ENCODE assay signal across 8 cellular contexts in the genomic region with DNA sequence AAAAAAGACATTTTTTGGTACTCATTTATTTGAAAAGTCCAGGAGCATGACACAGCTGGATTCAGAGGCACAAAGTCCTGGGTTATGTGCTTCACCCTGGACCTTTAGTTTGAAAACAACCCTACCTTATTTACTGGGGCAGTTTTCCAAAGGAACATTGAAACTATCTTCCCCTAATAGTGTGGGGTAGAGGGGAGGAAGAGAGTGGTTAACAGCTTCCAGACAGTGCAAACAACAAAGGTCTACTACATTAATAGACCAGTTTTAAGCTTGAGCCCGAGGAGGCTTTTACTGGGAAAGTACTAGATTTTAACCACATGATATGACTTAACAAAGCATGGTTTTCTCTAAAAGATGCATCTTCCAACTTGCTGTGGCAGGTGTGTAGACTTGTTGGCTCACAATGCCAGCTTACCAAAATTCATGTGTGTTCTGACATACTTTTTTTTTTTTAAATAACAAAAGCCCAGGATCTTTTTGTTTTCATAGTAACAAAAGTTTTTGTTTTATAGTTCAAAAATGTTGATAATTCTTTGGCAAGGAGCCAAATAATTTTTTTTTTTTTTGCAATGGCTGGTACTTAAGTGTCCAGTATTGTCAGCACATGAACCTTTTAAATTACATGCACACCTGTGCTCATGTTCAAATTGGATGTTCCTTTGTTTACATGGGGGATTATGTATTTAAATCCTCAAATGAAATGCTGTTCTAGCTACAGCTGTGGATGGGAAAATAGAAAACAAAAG. TPM values are rescaled to one million over a fixed set of nuclear protein-coding genes. Genes with fewer than 3 reads are reported as not detected.
DNase-seq lines count a peak whose midpoint lies in the region; TF ChIP-seq lines count a peak whose summit lies in the region.

No MANE protein-coding gene starts in this region.

- TF ChIP-seq CTCF in fibroblast of pulmonary artery (IDR thresholded peaks at IDR 0.05; ENCODE audit: low read length, missing control alignments) (no peak), smooth muscle cell (IDR thresholded peaks at IDR 0.05; ENCODE audit: borderline replicate concordance, insufficient read depth, poor library complexity, severe bottlenecking) (no peak)

- H3K9ac ChIP-seq in smooth muscle cell (ENCODE audit: low read depth): peak overlapping the region; percentile 87

- H3K27ac ChIP-seq in smooth muscle cell (ENCODE audit: low read depth): peak overlapping the region; percentile 87

- H3K4me3 ChIP-seq in fibroblast of pulmonary artery (replicated peaks; ENCODE audit: low read depth, low read length): peak overlapping the region; percentile 79
- H3K4me3 ChIP-seq in smooth muscle cell: peak overlapping the region; percentile 77

- peaks cover 33% of the 10 kb centered on the region for H4K20me1 ChIP-seq in smooth muscle cell (ENCODE audit: low read depth)

- H3F3A ChIP-seq in smooth muscle cell (ENCODE audit: low read depth): peaks cover 34% of the 10 kb centered on the region

- no peaks in the 10 kb centered on the region for H3K27me3 ChIP-seq in smooth muscle cell (ENCODE audit: low read depth)

- peak overlapping the region; percentile 97 for H3K4me2 ChIP-seq in smooth muscle cell

- peaks cover 34% of the 10 kb centered on the region for H3K4me1 ChIP-seq in smooth muscle cell (ENCODE audit: low read depth)

- H3K79me2 ChIP-seq in smooth muscle cell (ENCODE audit: low read depth): peaks cover 48% of the 10 kb centered on the region

- H3K9me3 ChIP-seq in smooth muscle cell (replicated peaks; ENCODE audit: low read depth): no peaks in the 10 kb centered on the region

- no peaks in the 10 kb centered on the region for H3K36me3 ChIP-seq in smooth muscle cell (ENCODE audit: low read depth)

- 6% methylated on average over 1 of the region's 1 CpG for WGBS in smooth muscle cell (ENCODE audit: low lambda C conversion rate)

- DNase-seq in NCI-H1105 treated with DMSO at 0.1 percent for 48 hours (lab: John Stamatoyannopoulos, UW) (peak; percentile 64), NCI-H1105 (lab: John Stamatoyannopoulos, UW) (no peak), SK-MEL-5 (ENCODE audit: low read depth, low spot score) (peak; percentile 46), fibroblast of pulmonary artery (ENCODE audit: low read depth) (peak; percentile 30), smooth muscle cell (lab: John Stamatoyannopoulos, UW; ENCODE audit: unreplicated experiment) (no peak), H4 (ENCODE audit: low spot score) (no peak), T-helper 9 cell (no peak)
- DNase-seq in NK-92 treated with Interleukin-12 subunit alpha and Interleukin-12 subunit beta, amount 100 ng/mL, for 24 hours (lab: John Stamatoyannopoulos, UW): no peak

- no peak overlapping the region for H2AFZ ChIP-seq in smooth muscle cell (ENCODE audit: low read depth)

- in situ Hi-C loops in SK-MEL-5 (cut with HindIII; ENCODE audit: low pct_unique_long_range_greater_than_20kb, low sequenced_read_pairs): no loop called here

RNA-seq across cellular contexts. Expression of a gene that starts 1.8 kb away (rescaled TPM):
- total RNA-seq in SK-MEL-5 (2014; rRNA removed; shearing (Covaris generic)): 460 and 588 TPM in 2 replicates
- polyA plus RNA-seq in SK-MEL-5 (2015; cell fraction: cytosol; rRNA removed): 331 and 394 TPM in 2 replicates
- polyA plus RNA-seq in SK-MEL-5 (2015; cell fraction: nucleus; rRNA removed): 121 and 149 TPM in 2 replicates
- 293 and 297 TPM in 2 replicates for total RNA-seq in smooth muscle cell
- 407 and 440 TPM in 2 replicates for polyA plus RNA-seq in smooth muscle cell
- total RNA-seq in H4 (2014; rRNA removed; shearing (Covaris generic)): 171 and 239 TPM in 2 replicates

RNA-seq across cellular contexts. Expression of a gene that starts 12.5 kb away (rescaled TPM):
- total RNA-seq in SK-MEL-5 (2014; rRNA removed; shearing (Covaris generic)): 0.90 and 1.2 TPM in 2 replicates
- polyA plus RNA-seq in SK-MEL-5 (2015; cell fraction: cytosol; rRNA removed): 1.7 and 2.9 TPM in 2 replicates
- polyA plus RNA-seq in SK-MEL-5 (2015; cell fraction: nucleus; rRNA removed): 4.1 and 7.5 TPM in 2 replicates
- 1.8 and 2.1 TPM in 2 replicates for total RNA-seq in smooth muscle cell
- polyA plus RNA-seq in smooth muscle cell: 3.7 and 4.9 TPM in 2 replicates
- total RNA-seq in H4 (2014; rRNA removed; shearing (Covaris generic)): 0.72 TPM in 1 of 2 replicates, not detected in the other

RNA-seq across cellular contexts. Expression of a gene that starts 24.3 kb away (rescaled TPM):
- total RNA-seq in SK-MEL-5 (2014; rRNA removed; shearing (Covaris generic)): 1.3 and 1.6 TPM in 2 replicates
- polyA plus RNA-seq in SK-MEL-5 (2015; cell fraction: cytosol; rRNA removed): 1.1 and 1.8 TPM in 2 replicates
- polyA plus RNA-seq in SK-MEL-5 (2015; cell fraction: nucleus; rRNA removed): 4.0 and 12.7 TPM in 2 replicates
- 0.04 and 0.49 TPM in 2 replicates for total RNA-seq in smooth muscle cell
- 0.50 and 0.63 TPM in 2 replicates for polyA plus RNA-seq in smooth muscle cell
- 0.27 TPM in 1 of 2 replicates, not detected in the other for total RNA-seq in H4 (2014; rRNA removed; shearing (Covaris generic))

Comparison
In these comparisons a context has a peak if more than half of its experiments do, and no peak if none do; other contexts are left out.
1. DNase-seq: peak in NCI-H1105 treated with DMSO at 0.1 percent for 48 hours (single experiment), SK-MEL-5 (single experiment) and fibroblast of pulmonary artery (single experiment); none in NCI-H1105 (single experiment), smooth muscle cell (single experiment), NK-92 treated with Interleukin-12 subunit alpha and Interleukin-12 subunit beta, amount 100 ng/mL, for 24 hours (single experiment), H4 (single experiment) and T-helper 9 cell (single experiment).